In genomic region chr9:133059623-133060022, GRCh38 we compare ENCODE assay signal across 1 cellular context.
TF ChIP-seq lines count a peak whose summit lies in the region.

No MANE protein-coding gene starts in this region.

TF ChIP-seq in GM12878, 131 proteins besides CTCF, POLR2A, EP300 and RAD21:
- no peak for TF ChIP-seq RFX5 (IDR thresholded peaks at IDR 0.05; ENCODE audit: low read depth, low read length)
- no peak for TF ChIP-seq NRF1 (conservative IDR thresholded peaks at IDR 0.05; ENCODE audit: low read depth, low read length)
- TF ChIP-seq SPI1 (IDR thresholded peaks at IDR 0.05; ENCODE audit: borderline replicate concordance, insufficient read depth, low read depth, low read length), result no peak
- TF ChIP-seq TBL1XR1 (IDR thresholded peaks at IDR 0.05; ENCODE audit: low read depth, low read length), result no peak
- TF ChIP-seq EGR1 (IDR thresholded peaks at IDR 0.05; ENCODE audit: borderline replicate concordance in 1 of 2, low read depth in 2 of 2, low read length in 2 of 2), result no peak
- TF ChIP-seq SKIL (IDR thresholded peaks at IDR 0.05; ENCODE audit: low read depth, poor library complexity, severe bottlenecking), result no peak
- no peak for TF ChIP-seq E2F4 (IDR thresholded peaks at IDR 0.05; ENCODE audit: low read depth, low read length)
- no peak for TF ChIP-seq KDM1A (IDR thresholded peaks at IDR 0.05; ENCODE audit: borderline replicate concordance)
- no peak for TF ChIP-seq CBFB (IDR thresholded peaks at IDR 0.05; ENCODE audit: low read depth)
- TF ChIP-seq E2F8 (IDR thresholded peaks at IDR 0.05; ENCODE audit: low read depth, partially characterized antibody), result no peak
- no peak for TF ChIP-seq ZNF592 (IDR thresholded peaks at IDR 0.05)
- TF ChIP-seq ZBTB11 (CRISPR knock-in tag; IDR thresholded peaks at IDR 0.05), result no peak
- TF ChIP-seq BACH1 (IDR thresholded peaks at IDR 0.05; ENCODE audit: borderline replicate concordance), result no peak
- TF ChIP-seq HCFC1 (IDR thresholded peaks at IDR 0.05; ENCODE audit: low read length), result no peak
- no peak for TF ChIP-seq MYC (IDR thresholded peaks at IDR 0.05; ENCODE audit: insufficient read depth, insufficient read length, insufficient replicate concordance, low read length, severe bottlenecking)
- no peak for TF ChIP-seq PAX8 (IDR thresholded peaks at IDR 0.05)
- no peak for TF ChIP-seq ASH2L (IDR thresholded peaks at IDR 0.05; ENCODE audit: borderline replicate concordance, low read depth)
TF ChIP-seq in GM12878: peak in this region for 0.
